Comparison of ENCODE assay signal across 21 cellular contexts in genomic region chr7:135938086-135938485, GRCh38.
"Had no signal": no experiment of that assay in that cellular context is flagged by ENCODE, and none has a peak within 500 bp of the region (broad histone marks: within the 10 kb centered on the region; RNA-seq: fewer than 3 reads in every experiment).

No MANE protein-coding gene starts in this region.

- H3K4me3 Mint-ChIP-seq: activated naive CD4-positive, alpha-beta T cell treated with anti-CD3 and anti-CD28 coated beads, Interleukin-2, amount 10 ng/mL, durations not matched to agents 7 days and 5 days; activated naive CD8-positive, alpha-beta T cell treated with anti-CD3 and anti-CD28 coated beads, Interleukin-2, amount 50 U/mL, for 24 hours; brain; type B pancreatic cell had no signal

- H3K27me3 ChIP-seq: colonic mucosa, foreskin keratinocyte, ovary, testis had no signal

- ATAC-seq: activated naive CD8-positive, alpha-beta T cell treated with anti-CD3 and anti-CD28 coated beads, Interleukin-2, amount 50 U/mL, for 24 hours; left colon; lower lobe of right lung; psoas muscle; right cardiac atrium had no signal

- H3K4me3 ChIP-seq: colonic mucosa, lower lobe of right lung, ovary, psoas muscle, skin epidermis, testis had no signal

- DNase-seq: activated CD4-positive, alpha-beta T cell treated with anti-CD3 and anti-CD28 coated beads for 1 hour; activated effector memory CD4-positive, alpha-beta T cell treated with Interleukin-2 at 50 U/mL for 16 hours; activated naive CD4-positive, alpha-beta T cell treated with anti-CD3 and anti-CD28 coated beads, Interleukin-2, amount 10 ng/mL, durations not matched to agents 7 days and 5 days; activated naive CD8-positive, alpha-beta T cell treated with anti-CD3 and anti-CD28 coated beads, Interleukin-2, amount 50 U/mL, for 24 hours; anterior cingulate cortex; central memory CD4-positive, alpha-beta T cell; colonic mucosa; foreskin keratinocyte; hippocampal formation; left colon; lower lobe of right lung; ovary; psoas muscle; right cardiac atrium; stimulated activated CD4-positive, alpha-beta T cell treated with anti-CD3 and anti-CD28 coated beads, Interleukin-15, amount 100 ng/mL, for 24 hours; stimulated activated CD4-positive, alpha-beta T cell treated with anti-CD3 and anti-CD28 coated beads, Interleukin-4, amount 100 ng/mL, for 1 hour; testis; WERI-Rb-1 had no signal

- H3K9me3 Mint-ChIP-seq: activated naive CD4-positive, alpha-beta T cell treated with anti-CD3 and anti-CD28 coated beads, Interleukin-2, amount 10 ng/mL, durations not matched to agents 7 days and 5 days; activated naive CD8-positive, alpha-beta T cell treated with anti-CD3 and anti-CD28 coated beads, Interleukin-2, amount 50 U/mL, for 24 hours; brain had no signal

- H3K36me3 ChIP-seq: colonic mucosa, lower lobe of right lung, ovary, WERI-Rb-1 had no signal

- H3K4me1 ChIP-seq: colonic mucosa had no signal

- H3K27ac ChIP-seq: colonic mucosa, foreskin keratinocyte, lower lobe of right lung, ovary, psoas muscle, skin epidermis, testis, WERI-Rb-1 had no signal

- H3K27me3 Mint-ChIP-seq: activated naive CD4-positive, alpha-beta T cell treated with anti-CD3 and anti-CD28 coated beads, Interleukin-2, amount 10 ng/mL, durations not matched to agents 7 days and 5 days; activated naive CD8-positive, alpha-beta T cell treated with anti-CD3 and anti-CD28 coated beads, Interleukin-2, amount 50 U/mL, for 24 hours; brain; type B pancreatic cell had no signal

- H3K9me3 ChIP-seq: colonic mucosa, lower lobe of right lung, ovary, psoas muscle, testis had no signal

- H3K27ac Mint-ChIP-seq: activated naive CD4-positive, alpha-beta T cell treated with anti-CD3 and anti-CD28 coated beads, Interleukin-2, amount 10 ng/mL, durations not matched to agents 7 days and 5 days; activated naive CD8-positive, alpha-beta T cell treated with anti-CD3 and anti-CD28 coated beads, Interleukin-2, amount 50 U/mL, for 24 hours had no signal

- H3K36me3 Mint-ChIP-seq: brain had no signal
